8 cellular contexts compared by ENCODE assay signal in the genomic region with DNA sequence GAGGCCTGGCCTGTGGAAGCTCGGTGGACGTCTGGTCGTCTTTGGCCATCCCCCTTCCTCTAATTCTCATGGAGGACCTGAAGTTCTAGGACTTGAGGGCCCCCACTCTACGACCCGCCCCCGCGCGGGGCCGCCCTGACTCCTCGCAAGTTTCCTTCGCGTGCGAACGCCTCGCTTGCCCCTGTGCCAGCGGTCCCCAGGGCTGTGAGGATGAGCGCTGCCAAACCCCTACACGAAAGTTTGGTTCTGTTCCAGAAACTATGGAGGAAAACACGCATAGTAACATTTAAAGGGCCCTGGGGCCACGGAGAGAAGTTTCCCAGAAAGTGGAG. TPM values are rescaled to one million over a fixed set of nuclear protein-coding genes. Genes with fewer than 3 reads are reported as not detected.
DNase-seq lines count a peak whose midpoint lies in the region; ATAC-seq and TF ChIP-seq lines count a peak whose summit lies in the region.

No MANE protein-coding gene starts in this region.

- ATAC-seq in stimulated activated naive CD8-positive, alpha-beta T cell treated with anti-CD3 and anti-CD28 coated beads, Interleukin-15, Interleukin-2, amounts not matched to agents 100 U/mL and 50 U/mL, for 24 hours = peak; percentile 25
- ATAC-seq in HG02678 (IDR thresholded peaks at IDR 0.05; ENCODE audit: unreplicated experiment) = no peak

- intact Hi-C loops in adrenal gland (cut with DNase I) = loop anchor here in 1 of 2 donors (5.0 kb wide), 1 partner anchor 146 kb away; the partner anchor contains the start of gene GADD45A

- H3K4me1 ChIP-seq in adrenal gland (replicated peaks in 1 of 2) = peaks cover 35 to 67% of the 10 kb centered on the region in 2 donors

- H3K9me3 ChIP-seq in adrenal gland (replicated peaks in 1 of 3) = no peaks in the 10 kb centered on the region

- TF ChIP-seq POLR2A in adrenal gland (IDR thresholded peaks at IDR 0.05) = no peak

- peak overlapping the region; percentile 69 to 94 (median 89) for H3K27ac ChIP-seq in adrenal gland

- peak; percentile 59 for DNase-seq in activated CD8-positive, alpha-beta memory T cell treated with anti-CD3 and anti-CD28 coated beads for 24 hours
- DNase-seq in activated CD8-positive, alpha-beta memory T cell treated with anti-CD3 and anti-CD28 coated beads, Interleukin-2, amount 50 U/mL, for 4 hours = no peak
- DNase-seq in adrenal gland = peak in 3 of 7 donors; percentile 64 to 74 (median 68)
- DNase-seq in stimulated activated naive CD8-positive, alpha-beta T cell treated with anti-CD3 and anti-CD28 coated beads, Interleukin-15, Interleukin-2, amounts not matched to agents 100 U/mL and 50 U/mL, for 24 hours = peak; percentile 20
- no peak for DNase-seq in NOMO-1 (lab: John Stamatoyannopoulos, UW; ENCODE audit: unreplicated experiment in 2 of 2)
- DNase-seq in NCI-H774 (lab: John Stamatoyannopoulos, UW) = no peak

- TF ChIP-seq CTCF in adrenal gland (IDR thresholded peaks at IDR 0.05) = no peak

- 3 to 10% (median 6%) methylated on average over 3 to 20 of the region's 20 CpGs for WGBS in adrenal gland, 4 donors

- H3K4me3 ChIP-seq in adrenal gland (peak overlapping the region; percentile 10 to 79 (median 67)), iPS-11a (ENCODE audit: low read depth, low read length) (peak overlapping the region; percentile 76)

- no peaks in the 10 kb centered on the region for H3K27me3 ChIP-seq in adrenal gland

- H3K36me3 ChIP-seq in adrenal gland (replicated peaks in 1 of 2) = no peaks in the 10 kb centered on the region

RNA-seq across cellular contexts. Expression of gene GNG12, which starts 0.3 kb away (rescaled TPM):
- 100 to 1,000 TPM in 1 of 8 donors, 10 to 100 TPM in 7; 75.7 to 121 (median 87.0) TPM for total RNA-seq in adrenal gland
- polyA plus RNA-seq in adrenal gland = 100 to 1,000 TPM in 1 of 3 donors, 10 to 100 TPM in 2; 15.3 to 102 (median 19.9) TPM

Comparison
In these comparisons a context has a peak if more than half of its experiments do, and no peak if none do; other contexts are left out.
1. DNase-seq: peak in activated CD8-positive, alpha-beta memory T cell treated with anti-CD3 and anti-CD28 coated beads for 24 hours (single experiment) and stimulated activated naive CD8-positive, alpha-beta T cell treated with anti-CD3 and anti-CD28 coated beads, Interleukin-15, Interleukin-2, amounts not matched to agents 100 U/mL and 50 U/mL, for 24 hours (single experiment); none in activated CD8-positive, alpha-beta memory T cell treated with anti-CD3 and anti-CD28 coated beads, Interleukin-2, amount 50 U/mL, for 4 hours (single experiment), NOMO-1 (0 of 2) and NCI-H774 (single experiment).